Comparison of ENCODE assay signal across 9 cellular contexts in genomic region chr1:79042117-79042516, GRCh38. TPM values are rescaled to one million over a fixed set of nuclear protein-coding genes. Genes with fewer than 3 reads are reported as not detected.
DNase-seq lines count a peak whose midpoint lies in the region; ATAC-seq and TF ChIP-seq lines count a peak whose summit lies in the region.
"Had no signal": no experiment of that assay in that cellular context is flagged by ENCODE, and none has a peak within 500 bp of the region (broad histone marks: within the 10 kb centered on the region; RNA-seq: fewer than 3 reads in every experiment).

No MANE protein-coding gene starts in this region.

- no peak overlapping the region for H3K4me3 ChIP-seq in PC-3 (ENCODE audit: low read length)
- H3K4me3 ChIP-seq: cardiac muscle cell had no signal

- H3K9me2 ChIP-seq in PC-3 (replicated peaks; ENCODE audit: low read length) = no peaks in the 10 kb centered on the region

- H3K27ac ChIP-seq in PC-3 (ENCODE audit: low read length) = peak overlapping the region; percentile 39
- H3K27ac ChIP-seq: cardiac muscle cell had no signal

- intact Hi-C loops in PC-3 (cut with micrococcal nuclease) = no loop called here

- H4K20me1 ChIP-seq in PC-3 (ENCODE audit: low read length) = no peaks in the 10 kb centered on the region

- peaks cover 17% of the 10 kb centered on the region for H3K4me1 ChIP-seq in PC-3 (ENCODE audit: insufficient read depth, low read length)

- no peaks in the 10 kb centered on the region for H3K36me3 ChIP-seq in PC-3 (ENCODE audit: low read depth, low read length)
- H3K36me3 ChIP-seq: cardiac muscle cell had no signal

- H3F3A ChIP-seq in PC-3 (ENCODE audit: low read length, unreplicated experiment) = no peaks in the 10 kb centered on the region

- peak overlapping the region; percentile 45 for H3K4me2 ChIP-seq in PC-3 (ENCODE audit: low read length)

- no peak for TF ChIP-seq CTCF in PC-3 (conservative IDR thresholded peaks at IDR 0.05; ENCODE audit: low read depth, low read length)

- POLR2A ChIA-PET in PC-3 (lab: Charles Lee; ENCODE audit: unreplicated experiment) = interaction anchor here (0.6 kb wide), 1 partner anchor 159 kb away, joined by 4 read pairs; no protein-coding TSS in a partner anchor

- ATAC-seq in GM19035 (IDR thresholded peaks at IDR 0.05; ENCODE audit: unreplicated experiment) (peak; percentile 52), HG02938 (IDR thresholded peaks at IDR 0.05; ENCODE audit: unreplicated experiment) (peak; percentile 60), PC-3 (peak; percentile 60; the same call in 1 of the 2 replicates)
- ATAC-seq: naive thymus-derived CD8-positive, alpha-beta T cell had no signal

- BruUV-seq in PC-3 (replicated peaks; lab: Mats Ljungman, UMichigan) = no TSS peak

- 0 out of 2 replicates have a peak, but pooled peaks cover 6% of the 10 kb centered on the region for H3K9me3 ChIP-seq in PC-3 (ENCODE audit: low read length)

- H3K27me3 ChIP-seq in PC-3 (ENCODE audit: low read length) = no peaks in the 10 kb centered on the region
- H3K27me3 ChIP-seq: cardiac muscle cell had no signal

- no peak overlapping the region for H3K9ac ChIP-seq in PC-3 (ENCODE audit: low read length)

- DNase-seq in PC-3 = peak; percentile 77
- DNase-seq in renal cortical epithelial cell (ENCODE audit: low read depth) = peak; percentile 70
- DNase-seq in NCI-H69 (lab: John Stamatoyannopoulos, UW) = no peak
- no peak for DNase-seq in NCI-H146 (lab: John Stamatoyannopoulos, UW)
- DNase-seq in activated CD4-positive, alpha-beta T cell treated with anti-CD3 and anti-CD28 coated beads, Interleukin-2, amount 50 U/mL, for 48 hours = no peak
- DNase-seq: naive thymus-derived CD8-positive, alpha-beta T cell had no signal

- CTCF ChIA-PET in PC-3 (lab: Charles Lee) = no interaction called here

- no peaks in the 10 kb centered on the region for H3K79me2 ChIP-seq in PC-3 (ENCODE audit: low read length)

- H2AFZ ChIP-seq in PC-3 (ENCODE audit: low read length) = no peak overlapping the region

RNA-seq across cellular contexts. Expression of gene ADGRL4, which starts 35.6 kb away (rescaled TPM):
- not detected in 2 replicates for total RNA-seq in PC-3 (2014; rRNA removed)
- 10.9 and 30.7 TPM in 2 replicates for total RNA-seq in renal cortical epithelial cell
- total RNA-seq: naive thymus-derived CD8-positive, alpha-beta T cell had no signal

Comparison
In these comparisons a context has a peak if more than half of its experiments do, and no peak if none do; other contexts are left out.
1. DNase-seq: peak in PC-3 (single experiment) and renal cortical epithelial cell (single experiment); none in NCI-H69 (single experiment), NCI-H146 (single experiment) and activated CD4-positive, alpha-beta T cell treated with anti-CD3 and anti-CD28 coated beads, Interleukin-2, amount 50 U/mL, for 48 hours (0 of 2).
2. RNA of gene ADGRL4, which starts 35.6 kb away (total RNA-seq): 10.9 to 30.7 TPM in renal cortical epithelial cell; not detected in PC-3; every median in the first group is over 10 times any median in the second.
3. Peak in every context shown above with its lines, with median percentiles within 50 percentile points of each other: ATAC-seq.